Comparison of ENCODE assay signal across 23 cellular contexts in genomic region chr13:67140006-67140405, GRCh38.
"Had no signal": no experiment of that assay in that cellular context is flagged by ENCODE, and none has a peak within 500 bp of the region (broad histone marks: within the 10 kb centered on the region; RNA-seq: fewer than 3 reads in every experiment).

No MANE protein-coding gene starts in this region.

- DNase-seq: activated B cell treated with CpG ODN at 0.5 μM for 24 hours; activated CD8-positive, alpha-beta memory T cell treated with anti-CD3 and anti-CD28 coated beads, Interleukin-2, amount 10 ng/mL, durations not matched to agents 7 days and 5 days; activated CD8-positive, alpha-beta T cell treated with anti-CD3 and anti-CD28 coated beads, Interleukin-2, amount 10 ng/mL, durations not matched to agents 7 days and 5 days; activated naive CD4-positive, alpha-beta T cell; activated T-cell treated with anti-CD3 and anti-CD28 coated beads, Interleukin-2, amount 50 U/mL, for 48 hours; anterior cingulate cortex; cerebellar nuclear complex; colonic mucosa; effector memory CD4-positive, alpha-beta T cell; erythroblast; heart left ventricle; left cardiac atrium; mammary epithelial cell; naive B cell; nephron progenitor cell; ovary; sigmoid colon; stimulated activated CD4-positive, alpha-beta T cell treated with anti-CD3 and anti-CD28 coated beads, Interleukin-4, amount 100 ng/mL, for 24 hours; uterus had no signal

- H3K4me1 ChIP-seq: colonic mucosa, prostate gland, sigmoid colon, uterus had no signal

- ATAC-seq: activated CD8-positive, alpha-beta memory T cell treated with anti-CD3 and anti-CD28 coated beads, Interleukin-2, amount 10 ng/mL, durations not matched to agents 7 days and 5 days; activated CD8-positive, alpha-beta T cell treated with anti-CD3 and anti-CD28 coated beads, Interleukin-2, amount 10 ng/mL, durations not matched to agents 7 days and 5 days; gastroesophageal sphincter; stimulated activated effector memory CD8-positive, alpha-beta T cell treated with anti-CD3 and anti-CD28 coated beads, Interleukin-12 subunit alpha, Interleukin-12 subunit beta, amount 100 ng/mL, for 72 hours had no signal

- H3K4me3 ChIP-seq: colonic mucosa, gastroesophageal sphincter, ovary, prostate gland, sigmoid colon, uterus had no signal

- H3K27ac ChIP-seq: colonic mucosa, gastroesophageal sphincter, ovary, prostate gland, sigmoid colon, uterus had no signal

- H3K27me3 ChIP-seq: colonic mucosa, gastroesophageal sphincter, heart left ventricle, ovary, sigmoid colon, uterus had no signal

- FAIRE-seq: small intestine had no signal

- H3K9me3 ChIP-seq: colonic mucosa, gastroesophageal sphincter, heart left ventricle, ovary, prostate gland, sigmoid colon, uterus had no signal
